In the genomic region with DNA sequence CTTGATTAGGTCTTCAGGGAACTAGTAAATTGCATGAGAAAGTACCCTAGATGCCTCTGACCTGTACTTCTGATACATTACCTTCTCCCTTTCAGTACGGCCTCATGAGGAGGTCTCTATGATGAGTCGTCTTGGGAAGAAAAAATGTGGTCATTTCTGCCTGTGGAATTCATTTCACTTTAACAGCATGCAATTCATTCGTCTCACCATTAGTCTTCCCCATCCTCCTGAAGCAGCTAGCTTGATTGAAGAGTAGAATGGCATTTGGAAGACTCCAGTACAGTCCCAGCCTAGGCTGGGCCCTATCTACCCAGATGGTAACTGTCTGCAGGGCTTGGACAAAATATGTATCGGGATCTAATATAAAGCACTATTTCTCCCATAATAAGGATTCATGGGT, we compare ENCODE assay signal across 1 cellular context.
TF ChIP-seq lines count a peak whose summit lies in the region.

No MANE protein-coding gene starts in this region.

TF ChIP-seq in IMR-90, 13 proteins besides CTCF, POLR2A, EP300 and RAD21 (continued from another document):
- TF ChIP-seq, protein P1, sequence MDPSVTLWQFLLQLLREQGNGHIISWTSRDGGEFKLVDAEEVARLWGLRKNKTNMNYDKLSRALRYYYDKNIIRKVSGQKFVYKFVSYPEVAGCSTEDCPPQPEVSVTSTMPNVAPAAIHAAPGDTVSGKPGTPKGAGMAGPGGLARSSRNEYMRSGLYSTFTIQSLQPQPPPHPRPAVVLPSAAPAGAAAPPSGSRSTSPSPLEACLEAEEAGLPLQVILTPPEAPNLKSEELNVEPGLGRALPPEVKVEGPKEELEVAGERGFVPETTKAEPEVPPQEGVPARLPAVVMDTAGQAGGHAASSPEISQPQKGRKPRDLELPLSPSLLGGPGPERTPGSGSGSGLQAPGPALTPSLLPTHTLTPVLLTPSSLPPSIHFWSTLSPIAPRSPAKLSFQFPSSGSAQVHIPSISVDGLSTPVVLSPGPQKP (IDR thresholded peaks at IDR 0.05; ENCODE audit: borderline replicate concordance, low read depth, low read length), result no peak
- TF ChIP-seq CEBPB (IDR thresholded peaks at IDR 0.05; ENCODE audit: low read depth, low read length) (no peak), MAZ (IDR thresholded peaks at IDR 0.05; ENCODE audit: borderline replicate concordance, low read depth, low read length) (no peak), FOS (IDR thresholded peaks at IDR 0.05; ENCODE audit: low read depth, low read length) (no peak; the same call in 1 of the 2 replicates), NFE2L2 (IDR thresholded peaks at IDR 0.05; ENCODE audit: low read depth, low read length) (no peak), MXI1 (IDR thresholded peaks at IDR 0.05; ENCODE audit: borderline replicate concordance, low read depth, low read length) (no peak)
- TF ChIP-seq, protein P2, sequence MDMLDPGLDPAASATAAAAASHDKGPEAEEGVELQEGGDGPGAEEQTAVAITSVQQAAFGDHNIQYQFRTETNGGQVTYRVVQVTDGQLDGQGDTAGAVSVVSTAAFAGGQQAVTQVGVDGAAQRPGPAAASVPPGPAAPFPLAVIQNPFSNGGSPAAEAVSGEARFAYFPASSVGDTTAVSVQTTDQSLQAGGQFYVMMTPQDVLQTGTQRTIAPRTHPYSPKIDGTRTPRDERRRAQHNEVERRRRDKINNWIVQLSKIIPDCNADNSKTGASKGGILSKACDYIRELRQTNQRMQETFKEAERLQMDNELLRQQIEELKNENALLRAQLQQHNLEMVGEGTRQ (IDR thresholded peaks at IDR 0.05; ENCODE audit: low read depth, low read length), result no peak
